1 cellular context compared by ENCODE assay signal in genomic region chr6:37704923-37705238, GRCh38.
TF ChIP-seq lines count a peak whose summit lies in the region.

No MANE protein-coding gene starts in this region.

TF ChIP-seq in H1, 55 proteins besides CTCF, POLR2A, EP300 and RAD21 (continued from another document):
- TF ChIP-seq EZH2 (IDR thresholded peaks at IDR 0.05; ENCODE audit: low read depth, low read length, severe bottlenecking) (peak; percentile 23), CHD1 (IDR thresholded peaks at IDR 0.05; ENCODE audit: low read depth, low read length) (no peak), TAF1 (IDR thresholded peaks at IDR 0.05; ENCODE audit: low read depth, low read length) (no peak), TEAD4 (IDR thresholded peaks at IDR 0.05; ENCODE audit: low read depth, low read length) (no peak), PHF8 (conservative IDR thresholded peaks at IDR 0.05; ENCODE audit: low read depth, low read length) (no peak), BACH1 (IDR thresholded peaks at IDR 0.05; ENCODE audit: low read length) (no peak), TAF7 (optimal IDR thresholded peaks at IDR 0.05; ENCODE audit: borderline replicate concordance, low read depth, low read length) (no peak), RBBP5 (IDR thresholded peaks at IDR 0.05; ENCODE audit: borderline replicate concordance, low read depth, low read length) (peak; percentile 84)
